Comparison of ENCODE assay signal across 17 cellular contexts in genomic region chr6:106870069-106870468, GRCh38.
DNase-seq lines count a peak whose midpoint lies in the region; ATAC-seq, FAIRE-seq and TF ChIP-seq lines count a peak whose summit lies in the region.
"Had no signal": no experiment of that assay in that cellular context is flagged by ENCODE, and none has a peak within 500 bp of the region (broad histone marks: within the 10 kb centered on the region; RNA-seq: fewer than 3 reads in every experiment).

No MANE protein-coding gene starts in this region.

- no peak overlapping the region for H3K4me2 ChIP-seq in hepatocyte

- DNase-seq in A172 (ENCODE audit: low spot score) (peak; percentile 69), HK-2 (ENCODE audit: unreplicated experiment) (peak; percentile 53), amniotic epithelial cell (ENCODE audit: low read depth) (peak; percentile 70), hepatocyte (ENCODE audit: low spot score) (peak; percentile 28), GM10266 (ENCODE audit: extremely low spot score) (no peak), GM12891 (ENCODE audit: insufficient read length, low spot score) (no peak), NCI-H146 treated with DMSO at 0.1 percent for 48 hours (lab: John Stamatoyannopoulos, UW; ENCODE audit: unreplicated experiment) (no peak)
- DNase-seq: activated T-cell treated with anti-CD3 and anti-CD28 coated beads, Interleukin-2, amount 50 U/mL, for 24 hours; DMS53; erythroblast; natural killer cell; tibial artery had no signal

- H3K9me3 ChIP-seq in hepatocyte (ENCODE audit: low read depth): no peaks in the 10 kb centered on the region
- H3K9me3 ChIP-seq: tibial artery had no signal

- no peaks in the 10 kb centered on the region for H3K9me2 ChIP-seq in hepatocyte (replicated peaks; ENCODE audit: insufficient read depth)

- no peaks in the 10 kb centered on the region for H3K79me2 ChIP-seq in hepatocyte

- no peak for FAIRE-seq in GM12891 (lab: Jason Lieb, UNC)

- H4K20me1 ChIP-seq in hepatocyte (ENCODE audit: insufficient read depth, poor library complexity, severe bottlenecking): no peaks in the 10 kb centered on the region

- TF ChIP-seq POLR2A in GM12891 (IDR thresholded peaks at IDR 0.05; ENCODE audit: low read depth, low read length): no peak

- no peaks in the 10 kb centered on the region for H3K27me3 ChIP-seq in hepatocyte
- H3K27me3 ChIP-seq: cardiac muscle cell, tibial artery had no signal

- no peaks in the 10 kb centered on the region for H3K36me3 ChIP-seq in hepatocyte (replicated peaks; ENCODE audit: insufficient read depth, low read depth)
- H3K36me3 ChIP-seq: cardiac muscle cell, tibial artery had no signal

- no peak overlapping the region for H3K4me3 ChIP-seq in hepatocyte
- H3K4me3 ChIP-seq: cardiac muscle cell, tibial artery had no signal

- 71% methylated on average over 1 of the region's 1 CpG for WGBS in hepatocyte (ENCODE audit: low lambda C conversion rate, missing lambda C conversion rate)

- peak overlapping the region; percentile 75 for H3K27ac ChIP-seq in hepatocyte
- H3K27ac ChIP-seq: cardiac muscle cell, HL-60, tibial artery had no signal

- H2AFZ ChIP-seq in hepatocyte: no peak overlapping the region

- peaks cover 32% of the 10 kb centered on the region for H3K4me1 ChIP-seq in hepatocyte (ENCODE audit: insufficient read depth)
- H3K4me1 ChIP-seq: tibial artery had no signal

- TF ChIP-seq CTCF in hepatocyte (IDR thresholded peaks at IDR 0.05; ENCODE audit: poor library complexity) (no peak), GM10266 (IDR thresholded peaks at IDR 0.05; ENCODE audit: control insufficient read depth, insufficient read depth, low read depth, missing control alignments) (no peak)

- no peak for ATAC-seq in GM18868 (IDR thresholded peaks at IDR 0.05; ENCODE audit: unreplicated experiment)
- ATAC-seq: activated CD4-positive, CD25-positive, alpha-beta regulatory T cell treated with anti-CD3 and anti-CD28 coated beads, Interleukin-2, amount 50 U/mL, for 24 hours; natural killer cell; SK-N-SH treated with all-trans-retinoic acid at 6 μM for 48 hours had no signal

TF ChIP-seq in GM12891, 5 proteins besides CTCF, POLR2A, EP300 and RAD21:
- TF ChIP-seq TAF1 (IDR thresholded peaks at IDR 0.05; ENCODE audit: low read depth, low read length): no peak
- TF ChIP-seq PAX5 (IDR thresholded peaks at IDR 0.05; ENCODE audit: insufficient read depth, low read length, severe bottlenecking): no peak
- TF ChIP-seq SPI1 (IDR thresholded peaks at IDR 0.05; ENCODE audit: low read depth, low read length): no peak
- no peak for TF ChIP-seq POLR2AphosphoS5 (IDR thresholded peaks at IDR 0.05; ENCODE audit: low read depth, low read length)
- TF ChIP-seq POU2F2 (IDR thresholded peaks at IDR 0.05; ENCODE audit: low read depth, low read length): no peak

Comparison
In these comparisons a context has a peak if more than half of its experiments do, and no peak if none do; other contexts are left out.
1. DNase-seq: peak in A172 (single experiment), HK-2 (single experiment), amniotic epithelial cell (single experiment) and hepatocyte (single experiment); none in GM10266 (single experiment), GM12891 (single experiment) and NCI-H146 treated with DMSO at 0.1 percent for 48 hours (single experiment).